Comparison of ENCODE assay signal across 1 cellular context in genomic region chr14:89425931-89426330, GRCh38.
TF ChIP-seq lines count a peak whose summit lies in the region.

No MANE protein-coding gene starts in this region.

TF ChIP-seq in A549, 52 proteins besides CTCF, POLR2A, EP300 and RAD21 (continued from another document):
- TF ChIP-seq, protein P1, sequence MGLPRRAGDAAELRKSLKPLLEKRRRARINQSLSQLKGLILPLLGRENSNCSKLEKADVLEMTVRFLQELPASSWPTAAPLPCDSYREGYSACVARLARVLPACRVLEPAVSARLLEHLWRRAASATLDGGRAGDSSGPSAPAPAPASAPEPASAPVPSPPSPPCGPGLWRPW (IDR thresholded peaks at IDR 0.05), result no peak
- TF ChIP-seq, protein P2, sequence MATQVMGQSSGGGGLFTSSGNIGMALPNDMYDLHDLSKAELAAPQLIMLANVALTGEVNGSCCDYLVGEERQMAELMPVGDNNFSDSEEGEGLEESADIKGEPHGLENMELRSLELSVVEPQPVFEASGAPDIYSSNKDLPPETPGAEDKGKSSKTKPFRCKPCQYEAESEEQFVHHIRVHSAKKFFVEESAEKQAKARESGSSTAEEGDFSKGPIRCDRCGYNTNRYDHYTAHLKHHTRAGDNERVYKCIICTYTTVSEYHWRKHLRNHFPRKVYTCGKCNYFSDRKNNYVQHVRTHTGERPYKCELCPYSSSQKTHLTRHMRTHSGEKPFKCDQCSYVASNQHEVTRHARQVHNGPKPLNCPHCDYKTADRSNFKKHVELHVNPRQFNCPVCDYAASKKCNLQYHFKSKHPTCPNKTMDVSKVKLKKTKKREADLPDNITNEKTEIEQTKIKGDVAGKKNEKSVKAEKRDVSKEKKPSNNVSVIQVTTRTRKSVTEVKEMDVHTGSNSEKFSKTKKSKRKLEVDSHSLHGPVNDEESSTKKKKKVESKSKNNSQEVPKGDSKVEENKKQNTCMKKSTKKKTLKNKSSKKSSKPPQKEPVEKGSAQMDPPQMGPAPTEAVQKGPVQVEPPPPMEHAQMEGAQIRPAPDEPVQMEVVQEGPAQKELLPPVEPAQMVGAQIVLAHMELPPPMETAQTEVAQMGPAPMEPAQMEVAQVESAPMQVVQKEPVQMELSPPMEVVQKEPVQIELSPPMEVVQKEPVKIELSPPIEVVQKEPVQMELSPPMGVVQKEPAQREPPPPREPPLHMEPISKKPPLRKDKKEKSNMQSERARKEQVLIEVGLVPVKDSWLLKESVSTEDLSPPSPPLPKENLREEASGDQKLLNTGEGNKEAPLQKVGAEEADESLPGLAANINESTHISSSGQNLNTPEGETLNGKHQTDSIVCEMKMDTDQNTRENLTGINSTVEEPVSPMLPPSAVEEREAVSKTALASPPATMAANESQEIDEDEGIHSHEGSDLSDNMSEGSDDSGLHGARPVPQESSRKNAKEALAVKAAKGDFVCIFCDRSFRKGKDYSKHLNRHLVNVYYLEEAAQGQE (IDR thresholded peaks at IDR 0.05), result no peak
- TF ChIP-seq BHLHE40 (IDR thresholded peaks at IDR 0.05; ENCODE audit: low read depth, low read length), result 0 out of 2 replicates have a peak, but pooled peaks have one; percentile 11
